10 cellular contexts compared by ENCODE assay signal in genomic region chr4:47839259-47839658, GRCh38. TPM values are rescaled to one million over a fixed set of nuclear protein-coding genes. Genes with fewer than 3 reads are reported as not detected.
DNase-seq lines count a peak whose midpoint lies in the region; ATAC-seq and TF ChIP-seq lines count a peak whose summit lies in the region.
"Had no signal": no experiment of that assay in that cellular context is flagged by ENCODE, and none has a peak within 500 bp of the region (broad histone marks: within the 10 kb centered on the region; RNA-seq: fewer than 3 reads in every experiment).

No MANE protein-coding gene starts in this region.

- peak overlapping the region in 1 of 2 donors; percentile 33 for H3K4me3 Mint-ChIP-seq in activated T-cell treated with anti-CD3 and anti-CD28 coated beads, Interleukin-2, amount 50 U/mL, for 72 hours
- no peak overlapping the region for H3K4me3 Mint-ChIP-seq in WTC11

- CTCF ChIA-PET in RWPE1 (lab: Yijun Ruan, JAX), result interaction anchor here (0.5 to 1.6 kb wide), 4 partner anchors 26 to 171 kb away, joined by 3 to 4 read pairs (median 4); partner anchors contain the start of gene NFXL1
- CTCF ChIA-PET in WTC11 (lab: Charles Lee), result interaction anchor here (0.5 to 8.0 kb wide), 20 partner anchors 13 to 248 kb away, joined by 3 to 470 read pairs (median 3); no protein-coding TSS in a partner anchor

- POLR2A ChIA-PET in RWPE1 (lab: Yijun Ruan, JAX; ENCODE audit: low non-redundant PET), result no interaction called here
- POLR2A ChIA-PET in WTC11 (lab: Charles Lee), result no interaction called here

- H3K27me3 Mint-ChIP-seq in activated T-cell treated with anti-CD3 and anti-CD28 coated beads, Interleukin-2, amount 50 U/mL, for 72 hours (ENCODE audit: low read depth), result no peaks in the 10 kb centered on the region
- H3K27me3 Mint-ChIP-seq in WTC11 (ENCODE audit: low read depth), result peaks cover 10% of the 10 kb centered on the region; the same call in 1 of the 2 replicates

- DNase-seq in GM12865 (ENCODE audit: low read depth) (peak; percentile 78), left kidney (ENCODE audit: low read depth, low spot score) (peak; percentile 73), RWPE1 (ENCODE audit: low spot score) (no peak), iPS-NIHi7 (ENCODE audit: extremely low spot score) (no peak), WTC11 (ENCODE audit: low spot score) (no peak)
- peak; percentile 69 to 70 for DNase-seq in activated T-cell treated with anti-CD3 and anti-CD28 coated beads, Interleukin-2, amount 50 U/mL, for 72 hours

- peaks cover 0 to 4% of the 10 kb centered on the region in 2 donors for H3K36me3 Mint-ChIP-seq in activated T-cell treated with anti-CD3 and anti-CD28 coated beads, Interleukin-2, amount 50 U/mL, for 72 hours (ENCODE audit: insufficient read depth in 2 of 2)
- peaks cover 9% of the 10 kb centered on the region for H3K36me3 Mint-ChIP-seq in WTC11

- no peak overlapping the region for H3K4me3 ChIP-seq in GM12865 (ENCODE audit: low read depth, low read length)

- ATAC-seq in GM19468 (IDR thresholded peaks at IDR 0.05; ENCODE audit: extremely low read depth, unreplicated experiment), result peak; percentile 54
- ATAC-seq in HG03457 (IDR thresholded peaks at IDR 0.05; ENCODE audit: unreplicated experiment), result peak; percentile 50
- peak; percentile 86 to 89 for ATAC-seq in activated T-cell treated with anti-CD3 and anti-CD28 coated beads, Interleukin-2, amount 50 U/mL, for 72 hours (replicated peaks in 1 of 2)
- no peak for ATAC-seq in WTC11

- no peak overlapping the region for H3K27ac Mint-ChIP-seq in activated T-cell treated with anti-CD3 and anti-CD28 coated beads, Interleukin-2, amount 50 U/mL, for 72 hours
- no peak overlapping the region for H3K27ac Mint-ChIP-seq in WTC11

- no peaks in the 10 kb centered on the region for H3K9me3 Mint-ChIP-seq in activated T-cell treated with anti-CD3 and anti-CD28 coated beads, Interleukin-2, amount 50 U/mL, for 72 hours
- no peaks in the 10 kb centered on the region for H3K9me3 Mint-ChIP-seq in WTC11

- H3K4me1 Mint-ChIP-seq in activated T-cell treated with anti-CD3 and anti-CD28 coated beads, Interleukin-2, amount 50 U/mL, for 72 hours (ENCODE audit: low read depth), result peaks cover 37% of the 10 kb centered on the region
- peaks cover 28% of the 10 kb centered on the region for H3K4me1 Mint-ChIP-seq in WTC11

- no peak overlapping the region for H3K27ac ChIP-seq in RWPE1
- H3K27ac ChIP-seq: neutrophil had no signal

- TF ChIP-seq CTCF in GM12865 (IDR thresholded peaks at IDR 0.05; ENCODE audit: insufficient read depth, low read depth, low read length, missing control alignments) (peak; percentile 46), RWPE1 (conservative IDR thresholded peaks at IDR 0.05; ENCODE audit: low read depth) (no peak), WTC11 (IDR thresholded peaks at IDR 0.05) (no peak)

TF ChIP-seq in WTC11, 78 proteins besides CTCF, POLR2A, EP300 and RAD21:
- no peak for TF ChIP-seq NR2C2 (CRISPR knock-in tag; IDR thresholded peaks at IDR 0.05)
- no peak for TF ChIP-seq MLX (CRISPR knock-in tag; IDR thresholded peaks at IDR 0.05)
- no peak for TF ChIP-seq HMGA2 (CRISPR knock-in tag; IDR thresholded peaks at IDR 0.05)
- TF ChIP-seq E2F4 (CRISPR knock-in tag; IDR thresholded peaks at IDR 0.05; ENCODE audit: borderline replicate concordance, low read depth), result no peak
- no peak for TF ChIP-seq ZNF317 (CRISPR knock-in tag; IDR thresholded peaks at IDR 0.05; ENCODE audit: borderline replicate concordance, low read depth)
- TF ChIP-seq TEAD1 (CRISPR knock-in tag; IDR thresholded peaks at IDR 0.05), result no peak
- TF ChIP-seq ETV6 (CRISPR knock-in tag; IDR thresholded peaks at IDR 0.05), result no peak
- TF ChIP-seq NR1H2 (CRISPR knock-in tag; IDR thresholded peaks at IDR 0.05), result no peak
- no peak for TF ChIP-seq PRRX2 (CRISPR knock-in tag; IDR thresholded peaks at IDR 0.05)
- no peak for TF ChIP-seq ZBTB43 (CRISPR knock-in tag; IDR thresholded peaks at IDR 0.05)
- no peak for TF ChIP-seq FOXP1 (CRISPR knock-in tag; IDR thresholded peaks at IDR 0.05; ENCODE audit: borderline replicate concordance)
- TF ChIP-seq ZNF423 (CRISPR knock-in tag; IDR thresholded peaks at IDR 0.05), result no peak
- no peak for TF ChIP-seq EMX1 (CRISPR knock-in tag; IDR thresholded peaks at IDR 0.05)

RNA-seq across cellular contexts. Expression of gene CORIN, which starts 1.4 kb away (rescaled TPM):
- total RNA-seq in activated T-cell treated with anti-CD3 and anti-CD28 coated beads, Interleukin-2, amount 50 U/mL, for 72 hours, result under 1 TPM; 0.25 to 0.29 TPM
- total RNA-seq in WTC11 (2021), result 0.14 to 0.33 TPM (median 0.25 TPM) in 3 replicates
- total RNA-seq: T-helper 2 cell treated with Interferon-gamma antibody and Interleukin-4, amounts not matched to agents 100 ng/mL and 5 ng/mL, for 36 hours had no signal

Comparison
In these comparisons a context has a peak if more than half of its experiments do, and no peak if none do; other contexts are left out.
1. DNase-seq: peak in GM12865 (single experiment), activated T-cell treated with anti-CD3 and anti-CD28 coated beads, Interleukin-2, amount 50 U/mL, for 72 hours (2 of 2) and left kidney (single experiment); none in RWPE1 (single experiment), iPS-NIHi7 (single experiment) and WTC11 (single experiment).